Comparison of ENCODE assay signal across 15 cellular contexts in genomic region chr11:86888164-86888977, GRCh38.
A peak's percentile ranks its signal among the peaks of the same experiment; 100 is the strongest.
DNase-seq lines count a peak whose midpoint lies in the region; TF ChIP-seq lines count a peak whose summit lies in the region.
"Had no signal": no experiment of that assay in that cellular context is flagged by ENCODE, and none has a peak within 500 bp of the region (broad histone marks: within the 10 kb centered on the region; RNA-seq: fewer than 3 reads in every experiment).

No MANE protein-coding gene starts in this region.

- H3K4me3 ChIP-seq in fibroblast of mammary gland (ENCODE audit: control insufficient read depth, low read depth, low read length), result no peak overlapping the region
- H3K4me3 ChIP-seq: BLaER1, thyroid gland had no signal

- peaks cover 85% of the 10 kb centered on the region for H3K36me3 Mint-ChIP-seq in nephron progenitor cell (ENCODE audit: low read depth)

- TF ChIP-seq CTCF in fibroblast of mammary gland (conservative IDR thresholded peaks at IDR 0.05; ENCODE audit: control insufficient read depth, insufficient read depth, low read depth, low read length), result no peak
- no peak for TF ChIP-seq CTCF in nephron progenitor cell (IDR thresholded peaks at IDR 0.05)

- peaks cover 54% of the 10 kb centered on the region for H3K9me3 Mint-ChIP-seq in nephron progenitor cell
- H3K9me3 Mint-ChIP-seq: activated naive CD8-positive, alpha-beta T cell treated with anti-CD3 and anti-CD28 coated beads, Interleukin-2, amount 50 U/mL, for 24 hours had no signal

- H3K4me1 Mint-ChIP-seq in nephron progenitor cell, result peaks cover 15% of the 10 kb centered on the region
- H3K4me1 Mint-ChIP-seq: activated naive CD8-positive, alpha-beta T cell treated with anti-CD3 and anti-CD28 coated beads, Interleukin-2, amount 50 U/mL, for 24 hours had no signal

- H3K27me3 Mint-ChIP-seq in nephron progenitor cell (ENCODE audit: low read depth, poor library complexity), result peaks cover 19% of the 10 kb centered on the region

- DNase-seq in AG20443 (ENCODE audit: low spot score) (peak; percentile 61), NCI-H446 (lab: John Stamatoyannopoulos, UW) (peak; percentile 20 to 37), fibroblast of mammary gland (ENCODE audit: low read depth) (peak; percentile 29), nephron progenitor cell (no peak), NCI-H82 treated with DMSO at 0.1 percent for 48 hours (lab: John Stamatoyannopoulos, UW; ENCODE audit: unreplicated experiment) (no peak), GF-D8 (lab: John Stamatoyannopoulos, UW) (no peak), activated gamma-delta T cell (lab: John Stamatoyannopoulos, UW) (no peak)
- DNase-seq in activated CD8-positive, alpha-beta memory T cell treated with anti-CD3 and anti-CD28 coated beads, Interleukin-2, amount 50 U/mL, for 4 hours, result no peak
- DNase-seq: activated CD4-positive, alpha-beta T cell treated with anti-CD3 and anti-CD28 coated beads for 48 hours; activated naive CD8-positive, alpha-beta T cell treated with anti-CD3 and anti-CD28 coated beads, Interleukin-2, amount 50 U/mL, for 24 hours; KBM-7; NCI-H1417 treated with DMSO at 0.1 percent for 48 hours; stimulated activated CD4-positive, alpha-beta T cell treated with anti-CD3 and anti-CD28 coated beads, Interleukin-2, amount 100 ng/mL, for 48 hours; thyroid gland had no signal

- peak overlapping the region; percentile 48 for H3K27ac Mint-ChIP-seq in nephron progenitor cell
- H3K27ac Mint-ChIP-seq: activated naive CD8-positive, alpha-beta T cell treated with anti-CD3 and anti-CD28 coated beads, Interleukin-2, amount 50 U/mL, for 24 hours had no signal

- no peak overlapping the region for H3K4me3 Mint-ChIP-seq in nephron progenitor cell
- H3K4me3 Mint-ChIP-seq: activated naive CD8-positive, alpha-beta T cell treated with anti-CD3 and anti-CD28 coated beads, Interleukin-2, amount 50 U/mL, for 24 hours had no signal

Comparison
In these comparisons a context has a peak if more than half of its experiments do, and no peak if none do; other contexts are left out.
1. DNase-seq: peak in AG20443 (single experiment), NCI-H446 (2 of 2) and fibroblast of mammary gland (single experiment); none in nephron progenitor cell (single experiment), NCI-H82 treated with DMSO at 0.1 percent for 48 hours (single experiment), GF-D8 (single experiment), activated CD8-positive, alpha-beta memory T cell treated with anti-CD3 and anti-CD28 coated beads, Interleukin-2, amount 50 U/mL, for 4 hours (single experiment) and activated gamma-delta T cell (single experiment).